ENCODE assay signal across 10 cellular contexts in the genomic region with DNA sequence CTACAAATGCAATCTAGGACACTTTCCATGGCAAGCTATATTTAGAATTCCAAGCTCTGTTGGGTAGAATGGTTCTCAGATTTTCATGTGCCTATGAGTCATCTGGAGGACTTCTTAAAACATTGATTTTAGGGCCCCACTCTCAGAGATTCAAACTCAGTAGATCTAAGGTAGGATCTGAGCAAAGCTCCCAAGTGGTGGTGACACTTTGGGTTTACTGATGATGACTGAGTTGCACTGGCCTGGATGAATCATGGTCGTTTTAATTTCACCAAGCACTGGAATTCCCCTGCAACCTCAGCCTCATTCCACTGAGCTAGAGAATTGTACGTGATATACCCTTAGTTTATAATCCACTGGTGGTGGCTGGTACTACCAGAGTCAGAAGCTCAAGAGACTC.
DNase-seq lines count a peak whose midpoint lies in the region; ATAC-seq and TF ChIP-seq lines count a peak whose summit lies in the region.
"Had no signal": no experiment of that assay in that cellular context is flagged by ENCODE, and none has a peak within 500 bp of the region (broad histone marks: within the 10 kb centered on the region; RNA-seq: fewer than 3 reads in every experiment).

No MANE protein-coding gene starts in this region.

- CTCF ChIA-PET in AG04450 (lab: Charles Lee) = interaction anchor here (0.7 to 1.9 kb wide), 9 partner anchors 19 to 589 kb away, joined by 3 to 13 read pairs (median 5); a partner anchor contains a TSS
- CTCF ChIA-PET in Panc1 (lab: Charles Lee) = no interaction called here

- POLR2A ChIA-PET in AG04450 (lab: Yijun Ruan, JAX) (no interaction called here), Panc1 (lab: Charles Lee) (no interaction called here)

- no peaks in the 10 kb centered on the region for H3K36me3 Mint-ChIP-seq in glutamatergic neuron (ENCODE audit: unreplicated experiment)

- no TSS peak for BruUV-seq in Panc1 (replicated peaks; lab: Mats Ljungman, UMichigan)

- in situ Hi-C loops in Panc1 (cut with HindIII; ENCODE audit: low pct_unique_long_range_greater_than_20kb, low sequenced_read_pairs) (no loop called here), GM13976 (cut with MboI; ENCODE audit: low sequenced_read_pairs, unreplicated experiment) (no loop called here)

- ATAC-seq in Panc1 (peak; percentile 93), left ventricle myocardium superior (peak; percentile 40)
- ATAC-seq: esophagus mucosa had no signal

- H3K4me1 ChIP-seq in Panc1 (ENCODE audit: control insufficient read depth, insufficient read depth, low read length) = peaks cover 12% of the 10 kb centered on the region

- H3K9me3 ChIP-seq in AG04450 (ENCODE audit: control insufficient read depth, insufficient read depth, low read length) = no peaks in the 10 kb centered on the region
- no peaks in the 10 kb centered on the region for H3K9me3 ChIP-seq in Panc1 (ENCODE audit: control insufficient read depth, insufficient read depth, low read depth, low read length)
- H3K9me3 ChIP-seq: neutrophil had no signal

- peak overlapping the region; percentile 22 for H3K27ac ChIP-seq in AG04450 (ENCODE audit: low read depth, low read length)
- H3K27ac ChIP-seq in Panc1 (ENCODE audit: low read length) = no peak overlapping the region
- H3K27ac ChIP-seq: neutrophil had no signal

- H3K9me3 Mint-ChIP-seq in glutamatergic neuron (ENCODE audit: unreplicated experiment) = no peaks in the 10 kb centered on the region

- H3K27me3 ChIP-seq in AG04450 (ENCODE audit: control insufficient read depth, insufficient read depth, low read length) (no peaks in the 10 kb centered on the region), Panc1 (ENCODE audit: control insufficient read depth, insufficient read depth, low read length) (no peaks in the 10 kb centered on the region)
- H3K27me3 ChIP-seq: neutrophil had no signal

- no peak overlapping the region for H3K4me3 ChIP-seq in AG04450 (ENCODE audit: low read depth, low read length)
- H3K4me3 ChIP-seq in Panc1 (ENCODE audit: low read depth in 2 of 2, low read length in 2 of 2) = no peak overlapping the region

- TF ChIP-seq CTCF in AG04450 (IDR thresholded peaks at IDR 0.05; ENCODE audit: low read depth, low read length) (no peak), Panc1 (IDR thresholded peaks at IDR 0.05) (no peak), GM13976 (IDR thresholded peaks at IDR 0.05; ENCODE audit: borderline replicate concordance, control extremely low read depth, extremely low read depth, insufficient read depth, missing control alignments) (no peak), glutamatergic neuron (IDR thresholded peaks at IDR 0.05; ENCODE audit: partially characterized antibody, unreplicated experiment) (no peak)

- DNase-seq in AG04450 (ENCODE audit: low read depth, low spot score) (no peak), GM04503 (ENCODE audit: low read depth) (peak; percentile 51), Panc1 (ENCODE audit: low read depth, low spot score) (peak; percentile 39), left ventricle myocardium superior (no peak), cerebellar nuclear complex (lab: John Stamatoyannopoulos, UW) (no peak), GM13976 (ENCODE audit: low spot score) (no peak), amygdala (lab: John Stamatoyannopoulos, UW) (no peak), glutamatergic neuron (no peak)

- no peaks in the 10 kb centered on the region; the same call in 1 of the 2 replicates for H3K36me3 ChIP-seq in Panc1 (ENCODE audit: control insufficient read depth, insufficient read depth, low read length)
- H3K36me3 ChIP-seq: neutrophil had no signal

- intact Hi-C loops in Panc1 (cut with micrococcal nuclease; ENCODE audit: unreplicated experiment) = no loop called here
- intact Hi-C loops in left ventricle myocardium superior (cut with micrococcal nuclease) = no loop called here

- H3K4me3 Mint-ChIP-seq in glutamatergic neuron (ENCODE audit: unreplicated experiment) = no peak overlapping the region

- H3K4me1 Mint-ChIP-seq in glutamatergic neuron (ENCODE audit: low read depth, unreplicated experiment) = peaks cover 4% of the 10 kb centered on the region

- peaks cover 3% of the 10 kb centered on the region for H3K27me3 Mint-ChIP-seq in glutamatergic neuron (ENCODE audit: unreplicated experiment)

- H3K27ac Mint-ChIP-seq in glutamatergic neuron (ENCODE audit: unreplicated experiment) = no peak overlapping the region

Comparison
In these comparisons a context has a peak if more than half of its experiments do, and no peak if none do; other contexts are left out.
1. DNase-seq: peak in GM04503 (single experiment) and Panc1 (single experiment); none in AG04450 (single experiment), left ventricle myocardium superior (single experiment), cerebellar nuclear complex (0 of 2), GM13976 (single experiment), amygdala (0 of 56) and glutamatergic neuron (single experiment).